ENCODE assay signal across 1 cellular context in the genomic region with DNA sequence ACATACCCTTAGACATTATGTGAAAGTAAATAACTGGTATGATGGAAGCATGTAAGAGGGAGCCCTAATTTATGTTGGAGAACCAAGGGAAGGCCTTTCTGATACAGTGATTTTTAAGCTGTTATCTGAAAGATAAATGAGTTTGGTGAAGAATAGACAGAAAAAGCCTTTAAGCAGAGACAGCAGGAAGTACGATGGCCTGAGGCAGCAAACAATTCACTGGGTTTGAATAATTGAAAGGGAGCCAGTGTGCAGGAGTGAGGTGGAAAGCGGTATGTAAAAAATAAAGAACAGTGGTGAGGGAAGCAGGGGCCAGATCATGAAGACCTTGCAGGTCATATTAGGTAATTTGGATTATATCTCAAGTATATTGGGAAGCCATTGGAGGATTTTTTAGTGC.
TF ChIP-seq lines count a peak whose summit lies in the region.

No MANE protein-coding gene starts in this region.

TF ChIP-seq in GM23338, 12 proteins besides CTCF, POLR2A, EP300 and RAD21 (continued from another document):
- TF ChIP-seq, protein P1, sequence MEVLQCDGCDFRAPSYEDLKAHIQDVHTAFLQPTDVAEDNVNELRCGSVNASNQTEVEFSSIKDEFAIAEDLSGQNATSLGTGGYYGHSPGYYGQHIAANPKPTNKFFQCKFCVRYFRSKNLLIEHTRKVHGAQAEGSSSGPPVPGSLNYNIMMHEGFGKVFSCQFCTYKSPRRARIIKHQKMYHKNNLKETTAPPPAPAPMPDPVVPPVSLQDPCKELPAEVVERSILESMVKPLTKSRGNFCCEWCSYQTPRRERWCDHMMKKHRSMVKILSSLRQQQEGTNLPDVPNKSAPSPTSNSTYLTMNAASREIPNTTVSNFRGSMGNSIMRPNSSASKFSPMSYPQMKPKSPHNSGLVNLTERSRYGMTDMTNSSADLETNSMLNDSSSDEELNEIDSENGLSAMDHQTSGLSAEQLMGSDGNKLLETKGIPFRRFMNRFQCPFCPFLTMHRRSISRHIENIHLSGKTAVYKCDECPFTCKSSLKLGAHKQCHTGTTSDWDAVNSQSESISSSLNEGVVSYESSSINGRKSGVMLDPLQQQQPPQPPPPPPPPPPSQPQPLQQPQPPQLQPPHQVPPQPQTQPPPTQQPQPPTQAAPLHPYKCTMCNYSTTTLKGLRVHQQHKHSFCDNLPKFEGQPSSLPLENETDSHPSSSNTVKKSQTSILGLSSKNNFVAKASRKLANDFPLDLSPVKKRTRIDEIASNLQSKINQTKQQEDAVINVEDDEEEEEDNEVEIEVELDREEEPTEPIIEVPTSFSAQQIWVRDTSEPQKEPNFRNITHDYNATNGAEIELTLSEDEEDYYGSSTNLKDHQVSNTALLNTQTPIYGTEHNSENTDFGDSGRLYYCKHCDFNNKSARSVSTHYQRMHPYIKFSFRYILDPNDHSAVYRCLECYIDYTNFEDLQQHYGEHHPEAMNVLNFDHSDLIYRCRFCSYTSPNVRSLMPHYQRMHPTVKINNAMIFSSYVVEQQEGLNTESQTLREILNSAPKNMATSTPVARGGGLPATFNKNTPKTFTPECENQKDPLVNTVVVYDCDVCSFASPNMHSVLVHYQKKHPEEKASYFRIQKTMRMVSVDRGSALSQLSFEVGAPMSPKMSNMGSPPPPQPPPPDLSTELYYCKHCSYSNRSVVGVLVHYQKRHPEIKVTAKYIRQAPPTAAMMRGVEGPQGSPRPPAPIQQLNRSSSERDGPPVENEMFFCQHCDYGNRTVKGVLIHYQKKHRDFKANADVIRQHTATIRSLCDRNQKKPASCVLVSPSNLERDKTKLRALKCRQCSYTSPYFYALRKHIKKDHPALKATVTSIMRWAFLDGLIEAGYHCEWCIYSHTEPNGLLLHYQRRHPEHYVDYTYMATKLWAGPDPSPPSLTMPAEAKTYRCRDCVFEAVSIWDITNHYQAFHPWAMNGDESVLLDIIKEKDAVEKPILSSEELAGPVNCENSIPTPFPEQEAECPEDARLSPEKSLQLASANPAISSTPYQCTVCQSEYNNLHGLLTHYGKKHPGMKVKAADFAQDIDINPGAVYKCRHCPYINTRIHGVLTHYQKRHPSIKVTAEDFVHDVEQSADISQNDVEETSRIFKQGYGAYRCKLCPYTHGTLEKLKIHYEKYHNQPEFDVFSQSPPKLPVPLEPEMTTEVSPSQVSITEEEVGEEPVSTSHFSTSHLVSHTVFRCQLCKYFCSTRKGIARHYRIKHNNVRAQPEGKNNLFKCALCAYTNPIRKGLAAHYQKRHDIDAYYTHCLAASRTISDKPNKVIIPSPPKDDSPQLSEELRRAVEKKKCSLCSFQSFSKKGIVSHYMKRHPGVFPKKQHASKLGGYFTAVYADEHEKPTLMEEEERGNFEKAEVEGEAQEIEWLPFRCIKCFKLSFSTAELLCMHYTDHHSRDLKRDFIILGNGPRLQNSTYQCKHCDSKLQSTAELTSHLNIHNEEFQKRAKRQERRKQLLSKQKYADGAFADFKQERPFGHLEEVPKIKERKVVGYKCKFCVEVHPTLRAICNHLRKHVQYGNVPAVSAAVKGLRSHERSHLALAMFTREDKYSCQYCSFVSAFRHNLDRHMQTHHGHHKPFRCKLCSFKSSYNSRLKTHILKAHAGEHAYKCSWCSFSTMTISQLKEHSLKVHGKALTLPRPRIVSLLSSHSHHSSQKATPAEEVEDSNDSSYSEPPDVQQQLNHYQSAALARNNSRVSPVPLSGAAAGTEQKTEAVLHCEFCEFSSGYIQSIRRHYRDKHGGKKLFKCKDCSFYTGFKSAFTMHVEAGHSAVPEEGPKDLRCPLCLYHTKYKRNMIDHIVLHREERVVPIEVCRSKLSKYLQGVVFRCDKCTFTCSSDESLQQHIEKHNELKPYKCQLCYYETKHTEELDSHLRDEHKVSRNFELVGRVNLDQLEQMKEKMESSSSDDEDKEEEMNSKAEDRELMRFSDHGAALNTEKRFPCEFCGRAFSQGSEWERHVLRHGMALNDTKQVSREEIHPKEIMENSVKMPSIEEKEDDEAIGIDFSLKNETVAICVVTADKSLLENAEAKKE (CRISPR knock-in tag; IDR thresholded peaks at IDR 0.05), result no peak
- TF ChIP-seq, protein P2, sequence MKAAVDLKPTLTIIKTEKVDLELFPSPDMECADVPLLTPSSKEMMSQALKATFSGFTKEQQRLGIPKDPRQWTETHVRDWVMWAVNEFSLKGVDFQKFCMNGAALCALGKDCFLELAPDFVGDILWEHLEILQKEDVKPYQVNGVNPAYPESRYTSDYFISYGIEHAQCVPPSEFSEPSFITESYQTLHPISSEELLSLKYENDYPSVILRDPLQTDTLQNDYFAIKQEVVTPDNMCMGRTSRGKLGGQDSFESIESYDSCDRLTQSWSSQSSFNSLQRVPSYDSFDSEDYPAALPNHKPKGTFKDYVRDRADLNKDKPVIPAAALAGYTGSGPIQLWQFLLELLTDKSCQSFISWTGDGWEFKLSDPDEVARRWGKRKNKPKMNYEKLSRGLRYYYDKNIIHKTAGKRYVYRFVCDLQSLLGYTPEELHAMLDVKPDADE (IDR thresholded peaks at IDR 0.05), result no peak
- TF ChIP-seq EZH2 (IDR thresholded peaks at IDR 0.05; ENCODE audit: low read depth, unreplicated experiment), result no peak
- TF ChIP-seq, protein P3, sequence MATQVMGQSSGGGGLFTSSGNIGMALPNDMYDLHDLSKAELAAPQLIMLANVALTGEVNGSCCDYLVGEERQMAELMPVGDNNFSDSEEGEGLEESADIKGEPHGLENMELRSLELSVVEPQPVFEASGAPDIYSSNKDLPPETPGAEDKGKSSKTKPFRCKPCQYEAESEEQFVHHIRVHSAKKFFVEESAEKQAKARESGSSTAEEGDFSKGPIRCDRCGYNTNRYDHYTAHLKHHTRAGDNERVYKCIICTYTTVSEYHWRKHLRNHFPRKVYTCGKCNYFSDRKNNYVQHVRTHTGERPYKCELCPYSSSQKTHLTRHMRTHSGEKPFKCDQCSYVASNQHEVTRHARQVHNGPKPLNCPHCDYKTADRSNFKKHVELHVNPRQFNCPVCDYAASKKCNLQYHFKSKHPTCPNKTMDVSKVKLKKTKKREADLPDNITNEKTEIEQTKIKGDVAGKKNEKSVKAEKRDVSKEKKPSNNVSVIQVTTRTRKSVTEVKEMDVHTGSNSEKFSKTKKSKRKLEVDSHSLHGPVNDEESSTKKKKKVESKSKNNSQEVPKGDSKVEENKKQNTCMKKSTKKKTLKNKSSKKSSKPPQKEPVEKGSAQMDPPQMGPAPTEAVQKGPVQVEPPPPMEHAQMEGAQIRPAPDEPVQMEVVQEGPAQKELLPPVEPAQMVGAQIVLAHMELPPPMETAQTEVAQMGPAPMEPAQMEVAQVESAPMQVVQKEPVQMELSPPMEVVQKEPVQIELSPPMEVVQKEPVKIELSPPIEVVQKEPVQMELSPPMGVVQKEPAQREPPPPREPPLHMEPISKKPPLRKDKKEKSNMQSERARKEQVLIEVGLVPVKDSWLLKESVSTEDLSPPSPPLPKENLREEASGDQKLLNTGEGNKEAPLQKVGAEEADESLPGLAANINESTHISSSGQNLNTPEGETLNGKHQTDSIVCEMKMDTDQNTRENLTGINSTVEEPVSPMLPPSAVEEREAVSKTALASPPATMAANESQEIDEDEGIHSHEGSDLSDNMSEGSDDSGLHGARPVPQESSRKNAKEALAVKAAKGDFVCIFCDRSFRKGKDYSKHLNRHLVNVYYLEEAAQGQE (IDR thresholded peaks at IDR 0.05; ENCODE audit: unreplicated experiment), result no peak
- no peak for TF ChIP-seq CREB1 (CRISPR knock-in tag; IDR thresholded peaks at IDR 0.05; ENCODE audit: low read depth)
- no peak for TF ChIP-seq ZNF331 (CRISPR knock-in tag; IDR thresholded peaks at IDR 0.05; ENCODE audit: low read depth)
- no peak for TF ChIP-seq POLR2AphosphoS5 (IDR thresholded peaks at IDR 0.05; ENCODE audit: low read depth)
- no peak for TF ChIP-seq NANOG (IDR thresholded peaks at IDR 0.05; ENCODE audit: borderline replicate concordance)
